ENCODE assay signal across 18 cellular contexts in genomic region chr13:44292545-44292944, GRCh38.
DNase-seq lines count a peak whose midpoint lies in the region; ATAC-seq and TF ChIP-seq lines count a peak whose summit lies in the region.
"Had no signal": no experiment of that assay in that cellular context is flagged by ENCODE, and none has a peak within 500 bp of the region (broad histone marks: within the 10 kb centered on the region; RNA-seq: fewer than 3 reads in every experiment).

No MANE protein-coding gene starts in this region.

- H3K27ac Mint-ChIP-seq in activated CD4-positive, alpha-beta T cell treated with anti-CD3 and anti-CD28 coated beads for 36 hours, result no peak overlapping the region
- H3K27ac Mint-ChIP-seq in brain, result peak overlapping the region in 4 of 5 experiments; percentile 58 to 86 (median 68)
- H3K27ac Mint-ChIP-seq: activated CD8-positive, alpha-beta T cell treated with anti-CD3 and anti-CD28 coated beads, Interleukin-2, amount 10 ng/mL, durations not matched to agents 7 days and 5 days; progenitor cell of endocrine pancreas; stimulated activated naive B cell treated with anti-CD40 and anti-IgM and Interleukin-4, amounts not matched to agents 10 μg/mL and 1 μg/mL and 100 μg/mL, for 72 hours had no signal

- TF ChIP-seq CTCF in brain (conservative IDR thresholded peaks at IDR 0.05) (no peak), stomach (IDR thresholded peaks at IDR 0.05) (no peak)

- H3K27me3 Mint-ChIP-seq in activated CD4-positive, alpha-beta T cell treated with anti-CD3 and anti-CD28 coated beads for 36 hours, result peaks cover 19% of the 10 kb centered on the region
- peaks cover 5% of the 10 kb centered on the region for H3K27me3 Mint-ChIP-seq in brain

- no peak for TF ChIP-seq EP300 in stomach (IDR thresholded peaks at IDR 0.05)

- POLR2A ChIA-PET in activated CD4-positive, alpha-beta T cell treated with anti-CD3 and anti-CD28 coated beads for 36 hours (lab: Charles Lee), result no interaction called here

- intact Hi-C loops in activated CD4-positive, alpha-beta T cell treated with anti-CD3 and anti-CD28 coated beads for 36 hours (cut with DNase I, micrococcal nuclease), result loop anchor here (2.0 kb wide), 1 partner anchor 18 kb away; no protein-coding TSS in a partner anchor
- intact Hi-C loops in stomach (cut with DNase I; ENCODE audit: low total_unique reads), result no loop called here

- no peaks in the 10 kb centered on the region for H3K27me3 ChIP-seq in stomach

- peak overlapping the region in 3 of 5 donors; percentile 6 to 83 (median 75) for H3K27ac ChIP-seq in stomach
- H3K27ac ChIP-seq: VCaP had no signal

- no peaks in the 10 kb centered on the region for H3K36me3 Mint-ChIP-seq in activated CD4-positive, alpha-beta T cell treated with anti-CD3 and anti-CD28 coated beads for 36 hours (ENCODE audit: low read depth)
- no peaks in the 10 kb centered on the region for H3K36me3 Mint-ChIP-seq in brain
- H3K36me3 Mint-ChIP-seq: stimulated activated naive B cell treated with anti-CD40 and anti-IgM and Interleukin-4, amounts not matched to agents 10 μg/mL and 1 μg/mL and 100 μg/mL, for 72 hours had no signal

- peaks cover 27% of the 10 kb centered on the region for H3K4me1 Mint-ChIP-seq in activated CD4-positive, alpha-beta T cell treated with anti-CD3 and anti-CD28 coated beads for 36 hours
- H3K4me1 Mint-ChIP-seq in brain, result peaks cover 41% of the 10 kb centered on the region
- H3K4me1 Mint-ChIP-seq: stimulated activated naive B cell treated with anti-CD40 and anti-IgM and Interleukin-4, amounts not matched to agents 10 μg/mL and 1 μg/mL and 100 μg/mL, for 72 hours had no signal

- no peak overlapping the region for H3K4me3 Mint-ChIP-seq in activated CD4-positive, alpha-beta T cell treated with anti-CD3 and anti-CD28 coated beads for 36 hours
- no peak overlapping the region for H3K4me3 Mint-ChIP-seq in brain
- H3K4me3 Mint-ChIP-seq: activated CD8-positive, alpha-beta T cell treated with anti-CD3 and anti-CD28 coated beads, Interleukin-2, amount 10 ng/mL, durations not matched to agents 7 days and 5 days; stimulated activated naive B cell treated with anti-CD40 and anti-IgM and Interleukin-4, amounts not matched to agents 10 μg/mL and 1 μg/mL and 100 μg/mL, for 72 hours had no signal

- ATAC-seq in activated CD4-positive, alpha-beta T cell treated with anti-CD3 and anti-CD28 coated beads for 36 hours, result peak; percentile 20
- no peak for ATAC-seq in HG03159 (IDR thresholded peaks at IDR 0.05; ENCODE audit: unreplicated experiment)
- ATAC-seq: activated CD8-positive, alpha-beta T cell treated with anti-CD3 and anti-CD28 coated beads, Interleukin-2, amount 10 ng/mL, durations not matched to agents 7 days and 5 days; stimulated activated naive B cell treated with anti-CD40 and anti-IgM and Interleukin-4, amounts not matched to agents 10 μg/mL and 1 μg/mL and 100 μg/mL, for 72 hours had no signal

- no peak overlapping the region for H3K4me3 ChIP-seq in stomach

- TF ChIP-seq POLR2A in stomach (IDR thresholded peaks at IDR 0.05), result no peak

- H3K4me1 ChIP-seq in stomach, result peaks cover 15 to 35% (median 25%) of the 10 kb centered on the region in 4 donors

- DNase-seq in activated CD4-positive, alpha-beta T cell treated with anti-CD3 and anti-CD28 coated beads for 36 hours, result no peak
- DNase-seq in activated CD4-positive, alpha-beta T cell treated with anti-CD3 and anti-CD28 coated beads for 48 hours, result no peak
- peak; percentile 15 for DNase-seq in midbrain (lab: John Stamatoyannopoulos, UW)
- no peak for DNase-seq in stomach
- no peak for DNase-seq in NCI-H2081 treated with DMSO at 0.1 percent for 48 hours (lab: John Stamatoyannopoulos, UW)
- no peak for DNase-seq in COR-L47 (lab: John Stamatoyannopoulos, UW)
- DNase-seq: activated CD8-positive, alpha-beta T cell treated with anti-CD3 and anti-CD28 coated beads, Interleukin-2, amount 10 ng/mL, durations not matched to agents 7 days and 5 days; activated effector memory CD4-positive, alpha-beta T cell treated with anti-CD3 and anti-CD28 coated beads, Interleukin-2, amount 50 U/mL, for 16 hours; GF-D8; NCI-H1417; NCI-H2227 treated with DMSO at 0.1 percent for 48 hours; RPMI8226; stimulated activated CD4-positive, alpha-beta T cell treated with anti-CD3 and anti-CD28 coated beads, Interleukin-12 subunit alpha, Interleukin-12 subunit beta, amount 100 ng/mL, for 4 hours; stimulated activated naive B cell treated with anti-CD40 and anti-IgM and Interleukin-4, amounts not matched to agents 10 μg/mL and 1 μg/mL and 100 μg/mL, for 72 hours had no signal

- CTCF ChIA-PET in activated CD4-positive, alpha-beta T cell treated with anti-CD3 and anti-CD28 coated beads for 36 hours (lab: Charles Lee), result no interaction called here

- 52 to 95% (median 79%) methylated on average over 1 of the region's 1 CpG for WGBS in stomach, 5 donors

- no peaks in the 10 kb centered on the region for H3K9me3 ChIP-seq in stomach

- H3K9me3 Mint-ChIP-seq in activated CD4-positive, alpha-beta T cell treated with anti-CD3 and anti-CD28 coated beads for 36 hours (ENCODE audit: low read depth), result no peaks in the 10 kb centered on the region
- peaks cover 0 to 5% (median 0%) of the 10 kb centered on the region in 5 experiments for H3K9me3 Mint-ChIP-seq in brain
- H3K9me3 Mint-ChIP-seq: stimulated activated naive B cell treated with anti-CD40 and anti-IgM and Interleukin-4, amounts not matched to agents 10 μg/mL and 1 μg/mL and 100 μg/mL, for 72 hours had no signal

- H3K36me3 ChIP-seq in stomach, result no peaks in the 10 kb centered on the region
